Comparison of ENCODE assay signal across 9 cellular contexts in the genomic region with DNA sequence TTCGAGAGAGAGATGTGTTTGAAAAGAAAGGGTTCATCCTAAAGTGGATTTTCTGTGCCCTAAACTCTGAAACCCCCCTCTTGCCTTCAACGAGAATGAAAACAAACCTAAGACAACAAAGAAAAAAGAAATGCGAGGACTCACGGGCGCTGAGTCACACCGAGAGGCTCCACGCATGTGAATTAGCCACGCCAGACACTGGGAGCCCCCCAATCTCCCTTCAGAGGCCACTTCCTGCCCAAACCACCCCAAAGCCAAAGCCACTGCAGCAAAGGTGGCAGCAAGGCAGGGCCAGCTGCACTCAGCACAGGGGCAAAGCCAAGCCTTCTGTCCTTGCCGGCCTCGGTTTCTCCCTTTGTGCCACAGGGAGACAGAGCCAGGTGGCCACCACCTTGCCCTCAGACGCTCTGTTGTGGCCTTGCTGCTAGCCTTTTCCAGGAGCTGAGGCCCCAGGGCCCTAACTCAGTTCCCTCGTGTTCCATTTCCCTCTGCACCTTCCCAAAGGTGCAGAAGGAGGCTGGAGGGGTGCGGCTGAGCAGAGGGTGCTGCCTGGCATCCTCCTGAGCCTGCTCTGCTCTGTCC.
DNase-seq lines count a peak whose midpoint lies in the region; ATAC-seq, FAIRE-seq and TF ChIP-seq lines count a peak whose summit lies in the region.
"Had no signal": no experiment of that assay in that cellular context is flagged by ENCODE, and none has a peak within 500 bp of the region (broad histone marks: within the 10 kb centered on the region; RNA-seq: fewer than 3 reads in every experiment).

No MANE protein-coding gene starts in this region.

- H3K9ac ChIP-seq in HUES6 (ENCODE audit: low read length) = no peak overlapping the region

- H3K27me3 ChIP-seq in HUES6 (ENCODE audit: control insufficient read depth, insufficient read depth, low read length) (no peaks in the 10 kb centered on the region), lung (ENCODE audit: control insufficient read depth, insufficient read depth) (no peaks in the 10 kb centered on the region), stomach (no peaks in the 10 kb centered on the region)
- H3K27me3 ChIP-seq: pancreas had no signal

- intact Hi-C loops in stomach (cut with DNase I; ENCODE audit: low total_unique reads) = no loop called here

- TF ChIP-seq EP300 in stomach (IDR thresholded peaks at IDR 0.05) = no peak

- H3K9me3 ChIP-seq in HUES6 (ENCODE audit: control insufficient read depth, insufficient read depth, low read depth, low read length) (no peaks in the 10 kb centered on the region), lung (ENCODE audit: control insufficient read depth in 2 of 2, insufficient read depth in 1 of 2, low read length in 1 of 2) (no peaks in the 10 kb centered on the region), stomach (no peaks in the 10 kb centered on the region)
- H3K9me3 ChIP-seq: pancreas had no signal

- 0 out of 2 replicates have a peak overlapping the region, but pooled peaks have one; percentile 27 for H3K27ac ChIP-seq in HUES6 (ENCODE audit: low read depth, low read length)
- H3K27ac ChIP-seq in lung (ENCODE audit: low read depth in 1 of 2, low read length in 1 of 2) = peak overlapping the region; percentile 3 to 11
- H3K27ac ChIP-seq in stomach = peak overlapping the region; percentile 7 to 80 (median 51)
- H3K27ac ChIP-seq: pancreas had no signal

- ATAC-seq in lung (ENCODE audit: insufficient read depth, low FRiP score) (no peak), HG02981 (IDR thresholded peaks at IDR 0.05; ENCODE audit: unreplicated experiment) (no peak)
- ATAC-seq: pancreas had no signal

- peak; percentile 51 for DNase-seq in activated T-cell treated with anti-CD3 and anti-CD28 coated beads for 48 hours (ENCODE audit: low read depth)
- no peak for DNase-seq in lung (ENCODE audit: low spot score)
- no peak for DNase-seq in stomach
- no peak for DNase-seq in C1 segment of cervical spinal cord (lab: John Stamatoyannopoulos, UW)
- DNase-seq in occipital lobe (lab: John Stamatoyannopoulos, UW) = no peak
- DNase-seq in HTR-8/SVneo (ENCODE audit: insufficient read length, low spot score) = no peak

- H3K4me1 ChIP-seq in HUES6 (ENCODE audit: control insufficient read depth, insufficient read depth, low read length) (peaks cover 51% of the 10 kb centered on the region), lung (ENCODE audit: control insufficient read depth in 2 of 2, insufficient read depth in 2 of 2, low read length in 2 of 2) (peaks cover 33 to 72% of the 10 kb centered on the region in 2 donors), stomach (peaks cover 55 to 100% (median 72%) of the 10 kb centered on the region in 4 donors)

- 52 to 73% methylated on average over 13 of the region's 13 CpGs for WGBS in lung, 2 donors
- WGBS in stomach, 5 donors = 71 to 84% (median 82%) methylated on average over 13 of the region's 13 CpGs

- no peaks in the 10 kb centered on the region for H3K36me3 ChIP-seq in HUES6 (ENCODE audit: control insufficient read depth, insufficient read depth, low read length)
- H3K36me3 ChIP-seq in lung (ENCODE audit: control insufficient read depth in 2 of 2, insufficient read depth in 2 of 2, low read length in 2 of 2) = no peaks in the 10 kb centered on the region
- peaks cover 0 to 7% (median 2%) of the 10 kb centered on the region in 4 donors for H3K36me3 ChIP-seq in stomach
- H3K36me3 ChIP-seq: pancreas had no signal

- TF ChIP-seq POLR2A in stomach (IDR thresholded peaks at IDR 0.05) = no peak

- H3K4me3 ChIP-seq in HUES6 (ENCODE audit: low read depth, low read length) = no peak overlapping the region
- H3K4me3 ChIP-seq in lung = no peak overlapping the region
- no peak overlapping the region for H3K4me3 ChIP-seq in stomach
- H3K4me3 ChIP-seq: pancreas had no signal

- no peak for FAIRE-seq in HTR-8/SVneo (lab: Jason Lieb, UNC)
- FAIRE-seq: pancreas had no signal

- TF ChIP-seq CTCF in lung (IDR thresholded peaks at IDR 0.05; ENCODE audit: control extremely low read depth, extremely low read depth) (no peak), stomach (IDR thresholded peaks at IDR 0.05) (no peak)
